Comparison of ENCODE assay signal across 26 cellular contexts in the genomic region with DNA sequence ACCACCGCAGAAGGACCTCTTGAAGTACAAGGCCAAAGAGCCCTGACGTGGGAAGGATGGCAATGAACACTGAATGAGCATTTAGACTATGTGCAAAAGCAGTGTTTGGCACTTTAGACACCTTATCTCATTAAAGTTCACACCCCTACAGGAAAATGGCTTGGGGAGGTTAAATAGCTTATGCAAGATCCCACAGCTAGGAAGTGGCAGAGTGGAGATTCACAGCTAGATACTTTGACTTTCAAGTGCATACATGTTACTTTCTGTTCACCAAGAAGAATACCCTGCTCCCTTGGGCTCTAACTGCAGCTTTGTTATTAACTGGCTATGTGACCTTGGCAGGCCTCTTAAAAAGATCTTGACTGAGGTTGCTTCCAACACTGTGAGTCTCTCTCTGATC. TPM values are rescaled to one million over a fixed set of nuclear protein-coding genes. Genes with fewer than 3 reads are reported as not detected.
DNase-seq lines count a peak whose midpoint lies in the region; ATAC-seq and TF ChIP-seq lines count a peak whose summit lies in the region.
"Had no signal": no experiment of that assay in that cellular context is flagged by ENCODE, and none has a peak within 500 bp of the region (broad histone marks: within the 10 kb centered on the region; RNA-seq: fewer than 3 reads in every experiment).

No MANE protein-coding gene starts in this region.

- H3K27me3 Mint-ChIP-seq in activated CD4-positive, alpha-beta T cell treated with anti-CD3 and anti-CD28 coated beads, Interleukin-2, amount 10 ng/mL, durations not matched to agents 24 days and 14 days: no peaks in the 10 kb centered on the region
- H3K27me3 Mint-ChIP-seq in naive thymus-derived CD4-positive, alpha-beta T cell: no peaks in the 10 kb centered on the region

- H3K27ac ChIP-seq in OCI-LY3 (ENCODE audit: low read length): peak overlapping the region; percentile 96
- no peak overlapping the region for H3K27ac ChIP-seq in naive thymus-derived CD4-positive, alpha-beta T cell (ENCODE audit: low read depth, low read length)
- H3K27ac ChIP-seq: cardiac muscle cell, prostate gland, spleen, tibial nerve, WERI-Rb-1 had no signal

- intact Hi-C loops in activated CD4-positive, alpha-beta T cell treated with anti-CD3 and anti-CD28 coated beads, Interleukin-2, amount 10 ng/mL, durations not matched to agents 24 days and 14 days (cut with micrococcal nuclease): loop anchor here (1.0 to 10.0 kb wide), 3 partner anchors 43 to 1620 kb away; no protein-coding TSS in a partner anchor
- intact Hi-C loops in naive thymus-derived CD4-positive, alpha-beta T cell (cut with micrococcal nuclease): no loop called here

- peaks cover 4% of the 10 kb centered on the region for H3K36me3 Mint-ChIP-seq in activated CD4-positive, alpha-beta T cell treated with anti-CD3 and anti-CD28 coated beads, Interleukin-2, amount 10 ng/mL, durations not matched to agents 24 days and 14 days (ENCODE audit: low read depth)
- H3K36me3 Mint-ChIP-seq in naive thymus-derived CD4-positive, alpha-beta T cell: peaks cover 0 to 11% (median 0%) of the 10 kb centered on the region in 5 donors

- POLR2A ChIA-PET in naive thymus-derived CD4-positive, alpha-beta T cell (lab: Charles Lee): no interaction called here

- H3K9ac ChIP-seq in OCI-LY3 (ENCODE audit: low read length): peak overlapping the region; percentile 75; the same call in 1 of the 2 replicates
- H3K9ac ChIP-seq: BLaER1 treated with 17β-estradiol and CSF1 and Interleukin-3, amounts not matched to agents 10 nM and 100 nM had no signal

- H3K4me3 Mint-ChIP-seq in activated CD4-positive, alpha-beta T cell treated with anti-CD3 and anti-CD28 coated beads, Interleukin-2, amount 10 ng/mL, durations not matched to agents 24 days and 14 days: peak overlapping the region; percentile 27
- H3K4me3 Mint-ChIP-seq in naive thymus-derived CD4-positive, alpha-beta T cell: peak overlapping the region in 1 of 10 donors; percentile 42
- H3K4me3 Mint-ChIP-seq: stimulated activated effector memory CD8-positive, alpha-beta T cell treated with anti-CD3 and anti-CD28 coated beads, Interleukin-12 subunit alpha, Interleukin-12 subunit beta, amount 100 ng/mL, for 72 hours had no signal

- no peak overlapping the region for H2AFZ ChIP-seq in OCI-LY3 (ENCODE audit: low read depth, low read length)

- H3K4me1 ChIP-seq in OCI-LY3 (ENCODE audit: low read length): peaks cover 82% of the 10 kb centered on the region
- peaks cover 17 to 40% of the 10 kb centered on the region in 2 donors for H3K4me1 ChIP-seq in naive thymus-derived CD4-positive, alpha-beta T cell (ENCODE audit: control insufficient read depth in 2 of 2, insufficient read depth in 2 of 2, low read length in 2 of 2)

- H3K27me3 ChIP-seq in OCI-LY3 (ENCODE audit: low read depth, low read length): no peaks in the 10 kb centered on the region
- no peaks in the 10 kb centered on the region for H3K27me3 ChIP-seq in naive thymus-derived CD4-positive, alpha-beta T cell (ENCODE audit: control insufficient read depth in 2 of 2, insufficient read depth in 2 of 2, low read length in 2 of 2)
- H3K27me3 ChIP-seq: BLaER1 treated with 17β-estradiol and CSF1 and Interleukin-3, amounts not matched to agents 10 nM and 100 nM; cardiac muscle cell; spleen; tibial nerve had no signal

- peak; percentile 33 for ATAC-seq in GM19463 (IDR thresholded peaks at IDR 0.05; ENCODE audit: unreplicated experiment)
- peak; percentile 50 for ATAC-seq in naive thymus-derived CD4-positive, alpha-beta T cell
- ATAC-seq in HG03571 (IDR thresholded peaks at IDR 0.05; ENCODE audit: unreplicated experiment): no peak
- ATAC-seq in HG03354 (IDR thresholded peaks at IDR 0.05; ENCODE audit: poor library complexity, severe bottlenecking, unreplicated experiment): no peak
- ATAC-seq: HCT116; stimulated activated effector memory CD8-positive, alpha-beta T cell treated with anti-CD3 and anti-CD28 coated beads, Interleukin-12 subunit alpha, Interleukin-12 subunit beta, amount 100 ng/mL, for 72 hours had no signal

- H4K20me1 ChIP-seq in OCI-LY3 (ENCODE audit: insufficient read depth, low read length): no peaks in the 10 kb centered on the region
- H4K20me1 ChIP-seq: BLaER1 treated with 17β-estradiol and CSF1 and Interleukin-3, amounts not matched to agents 10 nM and 100 nM had no signal

- H3K27ac Mint-ChIP-seq in activated CD4-positive, alpha-beta T cell treated with anti-CD3 and anti-CD28 coated beads, Interleukin-2, amount 10 ng/mL, durations not matched to agents 24 days and 14 days: peak overlapping the region; percentile 66
- peak overlapping the region in 3 of 9 donors; percentile 3 to 59 (median 50) for H3K27ac Mint-ChIP-seq in naive thymus-derived CD4-positive, alpha-beta T cell
- H3K27ac Mint-ChIP-seq: stimulated activated effector memory CD8-positive, alpha-beta T cell treated with anti-CD3 and anti-CD28 coated beads, Interleukin-12 subunit alpha, Interleukin-12 subunit beta, amount 100 ng/mL, for 72 hours had no signal

- CTCF ChIA-PET in naive thymus-derived CD4-positive, alpha-beta T cell (lab: Charles Lee): no interaction called here

- no peak for TF ChIP-seq CTCF in OCI-LY3 (IDR thresholded peaks at IDR 0.05; ENCODE audit: low read depth, low read length)
- no peak for TF ChIP-seq CTCF in foreskin fibroblast (IDR thresholded peaks at IDR 0.05; ENCODE audit: low read depth, low read length)

- H3K4me1 Mint-ChIP-seq in activated CD4-positive, alpha-beta T cell treated with anti-CD3 and anti-CD28 coated beads, Interleukin-2, amount 10 ng/mL, durations not matched to agents 24 days and 14 days: peaks cover 49% of the 10 kb centered on the region
- peaks cover 15 to 38% (median 26%) of the 10 kb centered on the region in 7 donors for H3K4me1 Mint-ChIP-seq in naive thymus-derived CD4-positive, alpha-beta T cell

- peaks cover 12% of the 10 kb centered on the region for H3K36me3 ChIP-seq in OCI-LY3 (replicated peaks; ENCODE audit: low read depth, low read length)
- no peaks in the 10 kb centered on the region for H3K36me3 ChIP-seq in naive thymus-derived CD4-positive, alpha-beta T cell (ENCODE audit: control insufficient read depth in 2 of 3, insufficient read depth in 3 of 3, low read length in 3 of 3)
- H3K36me3 ChIP-seq: BLaER1 treated with 17β-estradiol and CSF1 and Interleukin-3, amounts not matched to agents 10 nM and 100 nM; cardiac muscle cell; prostate gland; spleen; tibial nerve; WERI-Rb-1 had no signal

- H3K4me2 ChIP-seq in OCI-LY3 (ENCODE audit: low read length): peak overlapping the region; percentile 23; the same call in 1 of the 2 replicates

- peaks cover 5% of the 10 kb centered on the region for H3K9me3 Mint-ChIP-seq in activated CD4-positive, alpha-beta T cell treated with anti-CD3 and anti-CD28 coated beads, Interleukin-2, amount 10 ng/mL, durations not matched to agents 24 days and 14 days
- H3K9me3 Mint-ChIP-seq in naive thymus-derived CD4-positive, alpha-beta T cell: peaks cover 0 to 3% (median 0%) of the 10 kb centered on the region in 11 donors
- H3K9me3 Mint-ChIP-seq: stimulated activated effector memory CD8-positive, alpha-beta T cell treated with anti-CD3 and anti-CD28 coated beads, Interleukin-12 subunit alpha, Interleukin-12 subunit beta, amount 100 ng/mL, for 72 hours had no signal

- H3K4me3 ChIP-seq in OCI-LY3 (ENCODE audit: low read length): no peak overlapping the region
- no peak overlapping the region for H3K4me3 ChIP-seq in naive thymus-derived CD4-positive, alpha-beta T cell (ENCODE audit: low read length)
- no peak overlapping the region for H3K4me3 ChIP-seq in foreskin fibroblast (ENCODE audit: low read depth in 1 of 2, low read length in 2 of 2)
- H3K4me3 ChIP-seq: BLaER1 treated with 17β-estradiol and CSF1 and Interleukin-3, amounts not matched to agents 10 nM and 100 nM; cardiac muscle cell; prostate gland; spleen; tibial nerve had no signal

- H3K9me3 ChIP-seq in OCI-LY3 (ENCODE audit: insufficient read depth, low read length): no peaks in the 10 kb centered on the region
- H3K9me3 ChIP-seq in naive thymus-derived CD4-positive, alpha-beta T cell (ENCODE audit: control insufficient read depth in 2 of 3, low read length in 3 of 3): no peaks in the 10 kb centered on the region
- H3K9me3 ChIP-seq: prostate gland, spleen, tibial nerve had no signal

- DNase-seq in activated CD4-positive, alpha-beta T cell treated with anti-CD3 and anti-CD28 coated beads, Interleukin-2, amount 10 ng/mL, durations not matched to agents 24 days and 14 days: peak; percentile 63
- no peak for DNase-seq in activated CD4-positive, alpha-beta T cell treated with anti-CD3 and anti-CD28 coated beads for 4 hours
- DNase-seq in naive thymus-derived CD4-positive, alpha-beta T cell: no peak
- no peak for DNase-seq in foreskin fibroblast
- DNase-seq: activated CD8-positive, alpha-beta memory T cell treated with anti-CD3 and anti-CD28 coated beads, Interleukin-2, amount 50 U/mL, for 4 hours; effector CD4-positive, alpha-beta T cell; head of caudate nucleus; KG1; NCI-H1092 treated with DMSO at 0.1 percent for 48 hours; NCI-H2171 treated with DMSO at 0.1 percent for 48 hours; NCI-H774; spleen; SW 1271; WERI-Rb-1 had no signal

- H3K79me2 ChIP-seq in OCI-LY3 (ENCODE audit: low read length): no peaks in the 10 kb centered on the region

RNA-seq across cellular contexts. Expression of a gene that starts 58.2 kb away (rescaled TPM):
- 111 and 114 TPM in 2 replicates for total RNA-seq in activated CD4-positive, alpha-beta T cell treated with anti-CD3 and anti-CD28 coated beads, Interleukin-2, amount 10 ng/mL, durations not matched to agents 24 days and 14 days
- total RNA-seq in naive thymus-derived CD4-positive, alpha-beta T cell: 10 to 100 TPM; 26.2 to 54.9 (median 50.2) TPM
- 10 to 100 TPM; 22.4 to 25.4 TPM for polyA plus RNA-seq in naive thymus-derived CD4-positive, alpha-beta T cell
- total RNA-seq: A172, cardiac muscle cell had no signal
- polyA plus RNA-seq: cardiac muscle cell, neural cell had no signal

Comparison
In these comparisons a context has a peak if more than half of its experiments do, and no peak if none do; other contexts are left out.
1. ATAC-seq: peak in GM19463 (single experiment) and naive thymus-derived CD4-positive, alpha-beta T cell (single experiment); none in HG03571 (single experiment) and HG03354 (single experiment).